In the genomic region with DNA sequence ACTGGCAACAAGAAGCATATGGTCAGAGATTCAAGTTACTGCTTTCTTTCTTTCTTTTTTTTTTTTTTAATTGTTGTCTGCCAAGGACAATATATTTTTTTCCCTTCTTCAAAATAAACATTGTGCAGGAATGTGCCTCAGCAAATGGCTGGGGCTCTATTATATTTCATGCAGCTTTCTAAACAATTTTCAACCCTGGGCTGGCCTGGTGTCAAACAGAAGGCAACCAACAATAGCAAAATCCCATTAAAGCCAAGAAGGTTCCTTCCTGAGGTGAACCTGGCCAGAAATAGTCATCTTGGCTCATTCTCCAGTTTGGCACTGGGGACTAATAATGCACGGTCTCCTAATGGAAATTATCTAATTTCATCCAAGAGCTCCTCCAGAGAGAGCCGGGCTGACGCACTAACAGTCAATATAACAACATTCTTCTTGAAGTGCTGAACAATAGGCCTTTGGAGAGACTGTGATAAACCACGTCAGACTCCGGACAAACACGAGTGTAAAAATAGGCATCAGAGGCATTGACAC, we compare ENCODE assay signal across 15 cellular contexts. TPM values are rescaled to one million over a fixed set of nuclear protein-coding genes. Genes with fewer than 3 reads are reported as not detected.
DNase-seq lines count a peak whose midpoint lies in the region; ATAC-seq and TF ChIP-seq lines count a peak whose summit lies in the region.
"Had no signal": no experiment of that assay in that cellular context is flagged by ENCODE, and none has a peak within 500 bp of the region (broad histone marks: within the 10 kb centered on the region; RNA-seq: fewer than 3 reads in every experiment).

No MANE protein-coding gene starts in this region.

- no peak overlapping the region for H3K4me3 ChIP-seq in osteoblast (ENCODE audit: insufficient read depth, low read length)
- H3K4me3 ChIP-seq: colonic mucosa, thoracic aorta had no signal

- H3K79me2 ChIP-seq in osteoblast (ENCODE audit: insufficient read depth, low read length): no peaks in the 10 kb centered on the region

- H3K9me3 Mint-ChIP-seq in HFFc6: no peaks in the 10 kb centered on the region
- H3K9me3 Mint-ChIP-seq: activated CD4-positive, alpha-beta memory T cell treated with anti-CD3 and anti-CD28 coated beads for 36 hours; T-helper 2 cell treated with Interferon-gamma antibody and Interleukin-4, amounts not matched to agents 5 μg/mL and 100 μg/mL, for 36 hours had no signal

- no peak overlapping the region for H3K27ac Mint-ChIP-seq in HFFc6
- H3K27ac Mint-ChIP-seq: activated CD4-positive, alpha-beta memory T cell treated with anti-CD3 and anti-CD28 coated beads for 36 hours; memory B cell; T-helper 2 cell treated with Interferon-gamma antibody and Interleukin-4, amounts not matched to agents 5 μg/mL and 100 μg/mL, for 36 hours had no signal

- H4K20me1 ChIP-seq in osteoblast (ENCODE audit: insufficient read depth, low read length): no peaks in the 10 kb centered on the region

- peaks cover 17% of the 10 kb centered on the region for H3K4me1 Mint-ChIP-seq in HFFc6 (ENCODE audit: low read depth)
- H3K4me1 Mint-ChIP-seq: memory B cell had no signal

- ATAC-seq in Right ventricle myocardium inferior (peak; percentile 93), HG03469 (IDR thresholded peaks at IDR 0.05; ENCODE audit: unreplicated experiment) (no peak)

- H2AFZ ChIP-seq in osteoblast (ENCODE audit: low read length): peak overlapping the region; percentile 37

- H3K4me1 ChIP-seq in osteoblast (ENCODE audit: insufficient read depth, low read length): no peaks in the 10 kb centered on the region
- H3K4me1 ChIP-seq: colonic mucosa had no signal

- no peaks in the 10 kb centered on the region for H3K36me3 ChIP-seq in osteoblast (ENCODE audit: insufficient read depth, low read length)
- H3K36me3 ChIP-seq: colonic mucosa, thoracic aorta had no signal

- DNase-seq in Right ventricle myocardium inferior (ENCODE audit: missing footprints) (peak; percentile 69), cardiac septum (ENCODE audit: low spot score) (no peak), glomerular endothelial cell (ENCODE audit: extremely low read depth, low read depth, low spot score) (peak; percentile 97), osteoblast (ENCODE audit: insufficient read length, low spot score, missing footprints) (no peak), germinal center (ENCODE audit: low spot score) (no peak), HFFc6 (no peak)
- DNase-seq in activated CD4-positive, alpha-beta T cell treated with anti-CD3 and anti-CD28 coated beads, Interleukin-2, amount 50 U/mL, for 4 hours: no peak
- DNase-seq: activated CD4-positive, alpha-beta memory T cell treated with anti-CD3 and anti-CD28 coated beads for 36 hours; activated naive CD4-positive, alpha-beta T cell; colonic mucosa; Kasumi-1 had no signal

- no peaks in the 10 kb centered on the region for H3K27me3 ChIP-seq in osteoblast (ENCODE audit: insufficient read depth, low read length)
- H3K27me3 ChIP-seq: colonic mucosa had no signal

- no peak overlapping the region for H3K4me2 ChIP-seq in osteoblast (ENCODE audit: insufficient read depth, low read length)

- H3K9me3 ChIP-seq in osteoblast (ENCODE audit: low read depth, low read length): no peaks in the 10 kb centered on the region
- H3K9me3 ChIP-seq: colonic mucosa, thoracic aorta had no signal

- TF ChIP-seq CTCF in osteoblast (IDR thresholded peaks at IDR 0.05; ENCODE audit: extremely low read depth, low read depth, low read length) (no peak), HFFc6 (IDR thresholded peaks at IDR 0.05) (no peak)

- H3K36me3 Mint-ChIP-seq in HFFc6 (ENCODE audit: low read depth): no peaks in the 10 kb centered on the region; the same call in 1 of the 2 replicates
- H3K36me3 Mint-ChIP-seq: activated CD4-positive, alpha-beta memory T cell treated with anti-CD3 and anti-CD28 coated beads for 36 hours; memory B cell had no signal

- intact Hi-C loops in Right ventricle myocardium inferior (cut with DNase I) (loop anchor here (2.0 kb wide), 1 partner anchor 35 kb away; a partner anchor contains a TSS), cardiac septum (cut with DNase I) (loop anchor here (2.0 kb wide), 1 partner anchor 33 kb away; no protein-coding TSS in a partner anchor)

- peaks cover 9% of the 10 kb centered on the region for H3K27me3 Mint-ChIP-seq in HFFc6 (ENCODE audit: insufficient read depth)

- no peak overlapping the region for H3K4me3 Mint-ChIP-seq in HFFc6
- H3K4me3 Mint-ChIP-seq: activated CD4-positive, alpha-beta memory T cell treated with anti-CD3 and anti-CD28 coated beads for 36 hours; memory B cell; T-helper 2 cell treated with Interferon-gamma antibody and Interleukin-4, amounts not matched to agents 5 μg/mL and 100 μg/mL, for 36 hours had no signal

- H3K27ac ChIP-seq in osteoblast (ENCODE audit: low read depth, low read length): no peak overlapping the region
- H3K27ac ChIP-seq: colonic mucosa, thoracic aorta had no signal

RNA-seq across cellular contexts. Expression of a gene that starts 35.7 kb away (rescaled TPM):
- 5.0 TPM for total RNA-seq in Right ventricle myocardium inferior
- total RNA-seq in cardiac septum: 8.1 TPM
- 27.3 and 30.4 TPM in 2 replicates for total RNA-seq in glomerular endothelial cell
- 7.4 and 9.0 TPM in 2 replicates for total RNA-seq in osteoblast
- 10 to 100 TPM in 5 of 6 experiments, 1 to 10 TPM in 1; 9.9 to 14.3 (median 11.3) TPM for total RNA-seq in HFFc6 (2021; fragmentation: NEBNext Ultra II Directional; extraction: Animal tissue kit (Norgen Biotek cat#: 25700))

RNA-seq across cellular contexts. Expression of a gene that starts 56.8 kb away (rescaled TPM):
- total RNA-seq in Right ventricle myocardium inferior (7.9 TPM), cardiac septum (12.8 TPM), glomerular endothelial cell (0.93 and 2.1 TPM in 2 replicates), osteoblast (2.9 TPM in 2 replicates)
- 1 to 10 TPM; 1.1 to 1.9 (median 1.7) TPM for total RNA-seq in HFFc6 (2021; fragmentation: NEBNext Ultra II Directional; extraction: Animal tissue kit (Norgen Biotek cat#: 25700))
- total RNA-seq: activated CD4-positive, alpha-beta memory T cell treated with anti-CD3 and anti-CD28 coated beads for 36 hours had no signal

Comparison
In these comparisons a context has a peak if more than half of its experiments do, and no peak if none do; other contexts are left out.
1. DNase-seq: peak in Right ventricle myocardium inferior (single experiment) and glomerular endothelial cell (single experiment); none in cardiac septum (single experiment), osteoblast (single experiment), activated CD4-positive, alpha-beta T cell treated with anti-CD3 and anti-CD28 coated beads, Interleukin-2, amount 50 U/mL, for 4 hours (0 of 2), germinal center (single experiment) and HFFc6 (single experiment).